In genomic region chr10:26278295-26278694, GRCh38 we compare ENCODE assay signal across 2 cellular contexts.
TF ChIP-seq lines count a peak whose summit lies in the region.

No MANE protein-coding gene starts in this region.

TF ChIP-seq in HepG2, 621 proteins besides CTCF, POLR2A, EP300 and RAD21:
- TF ChIP-seq ZNF768 (CRISPR knock-in tag; IDR thresholded peaks at IDR 0.05) (peak; percentile 29; the same call in 1 of the 2 replicates), MLLT10 (CRISPR knock-in tag; IDR thresholded peaks at IDR 0.05) (no peak)
TF ChIP-seq in HepG2: peak in this region for 1.

TF ChIP-seq in H1, 55 proteins besides CTCF, POLR2A, EP300 and RAD21:
- TF ChIP-seq KDM1A (IDR thresholded peaks at IDR 0.05; ENCODE audit: borderline replicate concordance, low read length) (peak; percentile 68; the same call in 1 of the 2 replicates), TAF1 (IDR thresholded peaks at IDR 0.05; ENCODE audit: low read depth, low read length) (no peak), NANOG (IDR thresholded peaks at IDR 0.05; ENCODE audit: insufficient read depth, low read depth, low read length, poor library complexity, severe bottlenecking) (no peak), CBX8 (IDR thresholded peaks at IDR 0.05; ENCODE audit: borderline replicate concordance, low read depth, low read length) (no peak), TEAD4 (IDR thresholded peaks at IDR 0.05; ENCODE audit: low read depth, low read length) (no peak)
